Comparison of ENCODE assay signal across 8 cellular contexts in genomic region chr4:163544407-163545038, GRCh38. TPM values are rescaled to one million over a fixed set of nuclear protein-coding genes. Genes with fewer than 3 reads are reported as not detected.
DNase-seq lines count a peak whose midpoint lies in the region; TF ChIP-seq lines count a peak whose summit lies in the region.

No MANE protein-coding gene starts in this region.

- no peak overlapping the region for H3K27ac ChIP-seq in HEK293 (ENCODE audit: extremely low read depth, low read depth, low read length)

- H3K4me3 ChIP-seq in HEK293 (ENCODE audit: low read depth, low read length) (no peak overlapping the region), kidney epithelial cell (ENCODE audit: low read depth, low read length) (no peak overlapping the region)

- H3K27me3 Mint-ChIP-seq in brain = peaks cover 2% of the 10 kb centered on the region

- no peaks in the 10 kb centered on the region for H3K36me3 Mint-ChIP-seq in brain

- CTCF ChIA-PET in HEK293 (lab: Yijun Ruan, JAX) = interaction anchor here (0.7 to 1.3 kb wide), 4 partner anchors 19 to 1047 kb away, joined by 3 to 6 read pairs (median 4); no protein-coding TSS in a partner anchor

- H3K36me3 ChIP-seq in HEK293 (ENCODE audit: control insufficient read depth in 2 of 2, insufficient read depth in 1 of 2, low read length in 2 of 2) (no peaks in the 10 kb centered on the region), kidney epithelial cell (ENCODE audit: control insufficient read depth, insufficient read depth, low read length) (no peaks in the 10 kb centered on the region)

- no peaks in the 10 kb centered on the region for H3K9me3 Mint-ChIP-seq in brain

- DNase-seq in NCI-H1436 (lab: John Stamatoyannopoulos, UW) = peak; percentile 29
- DNase-seq in NCI-H1436 treated with DMSO at 0.1 percent for 48 hours (lab: John Stamatoyannopoulos, UW) = no peak
- DNase-seq in M059J (ENCODE audit: low read depth) = peak; percentile 39
- peak; percentile 52 for DNase-seq in T-helper 9 cell
- DNase-seq in kidney epithelial cell (ENCODE audit: low read depth) = no peak
- DNase-seq in stimulated activated CD4-positive, alpha-beta T cell treated with anti-CD3 and anti-CD28 coated beads, Interleukin-2, amount 100 ng/mL, for 4 hours (ENCODE audit: low read depth) = peak; percentile 23

- H3K9me3 ChIP-seq in HEK293 (ENCODE audit: control insufficient read depth, insufficient read depth, low read depth, low read length) = no peaks in the 10 kb centered on the region

- peaks cover 7% of the 10 kb centered on the region for H3K4me1 Mint-ChIP-seq in brain

- POLR2A ChIA-PET in HEK293 (lab: Yijun Ruan, JAX) = no interaction called here

- TF ChIP-seq CTCF in HEK293 (tag by site-specific recombination; IDR thresholded peaks at IDR 0.05) (peak; percentile 50; the same call in 1 of the 2 replicates), brain (conservative IDR thresholded peaks at IDR 0.05) (peak; percentile 83 to 93), kidney epithelial cell (IDR thresholded peaks at IDR 0.05; ENCODE audit: insufficient read depth, low read length, poor library complexity, severe bottlenecking) (peak; percentile 97)

- H3K27me3 ChIP-seq in kidney epithelial cell (ENCODE audit: control insufficient read depth, insufficient read depth, low read length) = no peaks in the 10 kb centered on the region

- H3K4me1 ChIP-seq in HEK293 (ENCODE audit: control insufficient read depth, insufficient read depth, low read length) = no peaks in the 10 kb centered on the region

- no peak overlapping the region for H3K4me3 Mint-ChIP-seq in brain

- H3K27ac Mint-ChIP-seq in brain = no peak overlapping the region

TF ChIP-seq in HEK293, 187 proteins besides CTCF, POLR2A, EP300 and RAD21:
- TF ChIP-seq ZNF654 (tag by site-specific recombination; IDR thresholded peaks at IDR 0.05; ENCODE audit: low read depth) = peak; percentile 48
- no peak for TF ChIP-seq BCL11B (tag by site-specific recombination; IDR thresholded peaks at IDR 0.05; ENCODE audit: low read depth)
- peak; percentile 68; the same call in 1 of the 2 replicates for TF ChIP-seq MZF1 (tag by site-specific recombination; IDR thresholded peaks at IDR 0.05; ENCODE audit: borderline replicate concordance)

RNA-seq across cellular contexts. Expression of gene TMA16, which starts 50.0 kb away (rescaled TPM):
- total RNA-seq in M059J (2014; rRNA removed; shearing (Covaris generic)) = 31.8 and 53.4 TPM in 2 replicates
- polyA plus RNA-seq in brain (ENCODE audit: insufficient read depth, low read depth, low replicate concordance) = 2.8 TPM
- total RNA-seq in kidney epithelial cell = 22.1 and 30.7 TPM in 2 replicates

Comparison
In these comparisons a context has a peak if more than half of its experiments do, and no peak if none do; other contexts are left out.
1. DNase-seq: peak in NCI-H1436 (single experiment), M059J (single experiment), T-helper 9 cell (single experiment) and stimulated activated CD4-positive, alpha-beta T cell treated with anti-CD3 and anti-CD28 coated beads, Interleukin-2, amount 100 ng/mL, for 4 hours (single experiment); none in NCI-H1436 treated with DMSO at 0.1 percent for 48 hours (single experiment) and kidney epithelial cell (single experiment).
2. Peak in every context shown above with its lines, with median percentiles within 50 percentile points of each other: CTCF ChIP-seq.